Comparison of ENCODE assay signal across 1 cellular context in the genomic region with DNA sequence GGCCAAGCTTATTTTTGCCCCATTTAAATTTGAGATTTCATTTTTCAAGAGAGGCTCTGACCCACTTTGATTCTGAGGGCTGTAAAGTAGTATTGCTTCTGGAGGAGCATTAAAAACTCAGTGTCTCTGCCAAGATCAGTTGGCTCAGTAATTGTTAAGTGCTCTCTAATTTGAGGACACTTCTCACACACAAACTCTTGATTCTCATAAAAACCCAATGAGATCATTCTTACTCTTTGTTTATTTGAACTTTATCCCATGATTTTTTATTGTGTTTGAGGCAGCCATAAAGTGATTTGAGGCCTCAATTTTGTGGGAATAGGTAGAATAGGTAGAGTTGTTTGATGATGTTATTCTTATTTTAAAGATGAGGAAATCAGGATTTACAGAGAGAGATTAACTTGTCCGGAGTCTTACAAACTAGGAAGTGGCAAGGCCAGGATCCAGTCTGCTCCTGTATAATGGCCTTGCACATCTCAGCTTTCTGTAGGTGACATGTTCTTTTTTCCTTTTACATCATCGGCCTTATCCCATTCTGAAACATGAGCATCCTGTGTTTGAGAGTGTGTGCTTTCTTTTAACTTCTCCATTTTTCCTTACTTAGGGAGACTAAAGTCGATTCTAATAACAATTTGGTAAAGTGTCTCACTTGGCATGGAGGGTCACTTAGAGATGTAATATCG.
TF ChIP-seq lines count a peak whose summit lies in the region.

No MANE protein-coding gene starts in this region.

TF ChIP-seq in H1, 55 proteins besides CTCF, POLR2A, EP300 and RAD21 (continued from another document):
- TF ChIP-seq RXRA (IDR thresholded peaks at IDR 0.05; ENCODE audit: insufficient read depth, low read depth, low read length) (no peak), RFX5 (IDR thresholded peaks at IDR 0.05; ENCODE audit: borderline replicate concordance, low read depth, low read length) (no peak), TAF7 (optimal IDR thresholded peaks at IDR 0.05; ENCODE audit: borderline replicate concordance, low read depth, low read length) (no peak), RBBP5 (IDR thresholded peaks at IDR 0.05; ENCODE audit: borderline replicate concordance, low read depth, low read length) (no peak), HDAC2 (IDR thresholded peaks at IDR 0.05; ENCODE audit: borderline replicate concordance in 1 of 2, low read depth in 2 of 2, low read length in 2 of 2) (no peak), NANOG (IDR thresholded peaks at IDR 0.05; ENCODE audit: insufficient read depth, low read depth, low read length, poor library complexity, severe bottlenecking) (no peak), CEBPB (IDR thresholded peaks at IDR 0.05; ENCODE audit: low read depth, low read length) (no peak), SP2 (IDR thresholded peaks at IDR 0.05; ENCODE audit: low read length) (no peak), EGR1 (IDR thresholded peaks at IDR 0.05; ENCODE audit: borderline replicate concordance, low read depth, low read length) (no peak)
TF ChIP-seq in H1: peak in this region for 0.
